Comparison of ENCODE assay signal across 2 cellular contexts in genomic region chr3:128461731-128462130, GRCh38.
TF ChIP-seq lines count a peak whose summit lies in the region.

No MANE protein-coding gene starts in this region.

TF ChIP-seq in HepG2, 621 proteins besides CTCF, POLR2A, EP300 and RAD21:
- TF ChIP-seq ZMYM3 (CRISPR knock-in tag; IDR thresholded peaks at IDR 0.05) (peak; percentile 54; the same call in 1 of the 2 replicates), ZNF768 (CRISPR knock-in tag; IDR thresholded peaks at IDR 0.05) (peak; percentile 79; the same call in 1 of the 2 replicates), ZBTB49 (CRISPR knock-in tag; IDR thresholded peaks at IDR 0.05; ENCODE audit: borderline replicate concordance) (no peak)

TF ChIP-seq in IMR-90, 13 proteins besides CTCF, POLR2A, EP300 and RAD21:
- no peak for TF ChIP-seq MXI1 (IDR thresholded peaks at IDR 0.05; ENCODE audit: borderline replicate concordance, low read depth, low read length)
- TF ChIP-seq CHD1 (IDR thresholded peaks at IDR 0.05; ENCODE audit: low read depth, low read length) = no peak
- no peak for TF ChIP-seq USF2 (IDR thresholded peaks at IDR 0.05; ENCODE audit: low read depth, low read length)
- no peak for TF ChIP-seq CEBPB (IDR thresholded peaks at IDR 0.05; ENCODE audit: low read depth, low read length)
- TF ChIP-seq MAFK (IDR thresholded peaks at IDR 0.05; ENCODE audit: low read depth, low read length) = no peak
